In genomic region chr16:9126609-9127008, GRCh38 we compare ENCODE assay signal across 17 cellular contexts. TPM values are rescaled to one million over a fixed set of nuclear protein-coding genes. Genes with fewer than 3 reads are reported as not detected.
DNase-seq lines count a peak whose midpoint lies in the region; ATAC-seq and TF ChIP-seq lines count a peak whose summit lies in the region.
"Had no signal": no experiment of that assay in that cellular context is flagged by ENCODE, and none has a peak within 500 bp of the region (broad histone marks: within the 10 kb centered on the region; RNA-seq: fewer than 3 reads in every experiment).

No MANE protein-coding gene starts in this region.

- H2BK12ac ChIP-seq in trophoblast cell (ENCODE audit: low read length): no peak overlapping the region

- DNase-seq in activated CD4-positive, alpha-beta T cell treated with anti-CD3 and anti-CD28 coated beads, Interleukin-2, amount 10 ng/mL, durations not matched to agents 24 days and 14 days: no peak
- no peak for DNase-seq in activated CD4-positive, alpha-beta T cell treated with anti-CD3 and anti-CD28 coated beads for 48 hours
- DNase-seq in PC-9 (no peak), trophoblast cell (no peak), right cardiac atrium (no peak), NCI-H187 treated with DMSO at 0.1 percent for 48 hours (lab: John Stamatoyannopoulos, UW) (no peak)
- DNase-seq in central memory CD8-positive, alpha-beta T cell (ENCODE audit: low spot score in 2 of 2): no peak
- DNase-seq: Caco-2; cerebellar nuclear complex; GDM1; KBM-7; NCI-H1092; NCI-H2171 treated with DMSO at 0.1 percent for 48 hours; SIG-M5; stimulated activated CD4-positive, alpha-beta T cell treated with anti-CD3 and anti-CD28 coated beads, Interleukin-15, amount 100 ng/mL, for 24 hours; testis had no signal

- no peak overlapping the region for H3K23ac ChIP-seq in trophoblast cell (ENCODE audit: low read length)

- ATAC-seq in central memory CD8-positive, alpha-beta T cell (replicated peaks; ENCODE audit: extremely low read depth, poor library complexity, severe bottlenecking): no peak
- ATAC-seq in HG02588 (IDR thresholded peaks at IDR 0.05; ENCODE audit: unreplicated experiment): no peak
- ATAC-seq in right cardiac atrium: no peak

- H3K79me1 ChIP-seq in trophoblast cell (ENCODE audit: low read length): peaks cover 8% of the 10 kb centered on the region

- no peaks in the 10 kb centered on the region; the same call in 1 of the 2 replicates for H4K20me1 ChIP-seq in PC-9 (ENCODE audit: insufficient read depth)

- no peak overlapping the region for H3K4ac ChIP-seq in trophoblast cell (ENCODE audit: low read depth, low read length)

- H3K14ac ChIP-seq in trophoblast cell (ENCODE audit: low read length): no peak overlapping the region

- H2BK120ac ChIP-seq in trophoblast cell (ENCODE audit: insufficient read depth, low read length, poor library complexity): no peak overlapping the region

- H3K9me2 ChIP-seq in PC-9 (ENCODE audit: insufficient read depth): no peaks in the 10 kb centered on the region

- no peak overlapping the region for H4K8ac ChIP-seq in trophoblast cell (ENCODE audit: low read depth, low read length)

- peaks cover 17% of the 10 kb centered on the region for H3K36me3 Mint-ChIP-seq in activated CD4-positive, alpha-beta T cell treated with anti-CD3 and anti-CD28 coated beads, Interleukin-2, amount 10 ng/mL, durations not matched to agents 24 days and 14 days (ENCODE audit: low read depth)
- H3K36me3 Mint-ChIP-seq in central memory CD8-positive, alpha-beta T cell (ENCODE audit: insufficient read depth): peaks cover 19% of the 10 kb centered on the region

- BruUV-seq in PC-9 (replicated peaks; lab: Mats Ljungman, UMichigan): no TSS peak

- H3K4me2 ChIP-seq in PC-9 (peak overlapping the region; percentile 25), trophoblast cell (ENCODE audit: low read length) (no peak overlapping the region)

- no peaks in the 10 kb centered on the region for H3K27me3 Mint-ChIP-seq in activated CD4-positive, alpha-beta T cell treated with anti-CD3 and anti-CD28 coated beads, Interleukin-2, amount 10 ng/mL, durations not matched to agents 24 days and 14 days
- no peaks in the 10 kb centered on the region for H3K27me3 Mint-ChIP-seq in central memory CD8-positive, alpha-beta T cell

- CTCF ChIA-PET in PC-9 (lab: Charles Lee): no interaction called here

- H3K27ac ChIP-seq in PC-9 (peak overlapping the region; percentile 64), trophoblast cell (ENCODE audit: low read depth, low read length) (peak overlapping the region; percentile 55), right cardiac atrium (ENCODE audit: low read length) (no peak overlapping the region)
- H3K27ac ChIP-seq: testis had no signal

- H3K9ac ChIP-seq in trophoblast cell (ENCODE audit: low read length): no peak overlapping the region

- H3K4me1 ChIP-seq in PC-9 (replicated peaks; ENCODE audit: insufficient read depth) (peaks cover 66% of the 10 kb centered on the region), trophoblast cell (ENCODE audit: control insufficient read depth in 1 of 2, insufficient read depth in 2 of 2, low read length in 2 of 2) (peaks cover 27 to 32% of the 10 kb centered on the region in 2 experiments), right cardiac atrium (ENCODE audit: control insufficient read depth, insufficient read depth, low read length) (peaks cover 5% of the 10 kb centered on the region)
- H3K4me1 ChIP-seq: Caco-2, testis had no signal

- intact Hi-C loops in activated CD4-positive, alpha-beta T cell treated with anti-CD3 and anti-CD28 coated beads, Interleukin-2, amount 10 ng/mL, durations not matched to agents 24 days and 14 days (cut with micrococcal nuclease): loop anchor here (2.0 kb wide), 1 partner anchor 36 kb away; the partner anchor contains the start of gene HAPSTR1
- intact Hi-C loops in PC-9 (cut with micrococcal nuclease; ENCODE audit: unreplicated experiment): loop anchor here (5.0 kb wide), 1 partner anchor 49 kb away; no protein-coding TSS in a partner anchor
- intact Hi-C loops in right cardiac atrium (cut with DNase I): no loop called here

- 0 out of 2 replicates have a peak, but pooled peaks cover 14% of the 10 kb centered on the region for H3K36me3 ChIP-seq in PC-9 (ENCODE audit: low read depth)
- peaks cover 25 to 32% of the 10 kb centered on the region in 2 experiments for H3K36me3 ChIP-seq in trophoblast cell (ENCODE audit: control insufficient read depth in 1 of 2, insufficient read depth in 2 of 2, low read length in 2 of 2)

- H3F3A ChIP-seq in PC-9 (ENCODE audit: insufficient read depth, low read depth): peaks cover 62% of the 10 kb centered on the region

- H3K18ac ChIP-seq in trophoblast cell (ENCODE audit: low read length): no peak overlapping the region

- H3K27ac Mint-ChIP-seq in activated CD4-positive, alpha-beta T cell treated with anti-CD3 and anti-CD28 coated beads, Interleukin-2, amount 10 ng/mL, durations not matched to agents 24 days and 14 days: peak overlapping the region; percentile 80
- H3K27ac Mint-ChIP-seq in central memory CD8-positive, alpha-beta T cell (ENCODE audit: low read depth): peak overlapping the region; percentile 92

- no peak overlapping the region for H4K12ac ChIP-seq in trophoblast cell (ENCODE audit: low read depth, low read length)

- H3K27me3 ChIP-seq in PC-9 (ENCODE audit: insufficient read depth, low read depth) (no peaks in the 10 kb centered on the region), trophoblast cell (ENCODE audit: insufficient read depth, low read length) (no peaks in the 10 kb centered on the region), right cardiac atrium (ENCODE audit: control insufficient read depth, insufficient read depth) (no peaks in the 10 kb centered on the region)
- H3K27me3 ChIP-seq: testis had no signal

- no peak overlapping the region for H2AK5ac ChIP-seq in trophoblast cell (ENCODE audit: low read length)

- peaks cover 43% of the 10 kb centered on the region for H3K4me1 Mint-ChIP-seq in activated CD4-positive, alpha-beta T cell treated with anti-CD3 and anti-CD28 coated beads, Interleukin-2, amount 10 ng/mL, durations not matched to agents 24 days and 14 days
- H3K4me1 Mint-ChIP-seq in central memory CD8-positive, alpha-beta T cell: peaks cover 62% of the 10 kb centered on the region

- H2AFZ ChIP-seq in PC-9 (no peak overlapping the region), trophoblast cell (ENCODE audit: insufficient read depth, low read length, poor library complexity) (no peak overlapping the region)

- no peaks in the 10 kb centered on the region for H3K9me3 Mint-ChIP-seq in activated CD4-positive, alpha-beta T cell treated with anti-CD3 and anti-CD28 coated beads, Interleukin-2, amount 10 ng/mL, durations not matched to agents 24 days and 14 days
- no peaks in the 10 kb centered on the region for H3K9me3 Mint-ChIP-seq in central memory CD8-positive, alpha-beta T cell

- H3K79me2 ChIP-seq in PC-9 (ENCODE audit: low read depth) (peaks cover 60% of the 10 kb centered on the region), trophoblast cell (ENCODE audit: control insufficient read depth, insufficient read depth, low read length, poor library complexity) (peaks cover 2% of the 10 kb centered on the region)

- no CpG with 5 or more reads among the region's 2 CpGs for WGBS in trophoblast cell (ENCODE audit: extremely low coverage, insufficient coverage, insufficient read length)
- 90% methylated on average over 2 of the region's 2 CpGs for WGBS in right cardiac atrium

- POLR2A ChIA-PET in PC-9 (lab: Charles Lee; ENCODE audit: unreplicated experiment): no interaction called here

- peak overlapping the region; percentile 69 for H2BK5ac ChIP-seq in trophoblast cell (ENCODE audit: low read depth, low read length, poor library complexity)

- no peak for TF ChIP-seq CTCF in PC-9 (conservative IDR thresholded peaks at IDR 0.05)

- H3K9me3 ChIP-seq in PC-9 (ENCODE audit: insufficient read depth, low read depth) (no peaks in the 10 kb centered on the region), trophoblast cell (ENCODE audit: insufficient read depth, low read depth, low read length) (peaks cover 3% of the 10 kb centered on the region), right cardiac atrium (ENCODE audit: control insufficient read depth, low read length) (no peaks in the 10 kb centered on the region)
- H3K9me3 ChIP-seq: Caco-2, testis had no signal

- H3K4me3 ChIP-seq in PC-9 (no peak overlapping the region), trophoblast cell (ENCODE audit: low read depth, low read length) (no peak overlapping the region), right cardiac atrium (ENCODE audit: low read length) (no peak overlapping the region)
- H3K4me3 ChIP-seq: testis had no signal

- peak overlapping the region; percentile 23 for H3K4me3 Mint-ChIP-seq in activated CD4-positive, alpha-beta T cell treated with anti-CD3 and anti-CD28 coated beads, Interleukin-2, amount 10 ng/mL, durations not matched to agents 24 days and 14 days
- peak overlapping the region; percentile 73 for H3K4me3 Mint-ChIP-seq in central memory CD8-positive, alpha-beta T cell

- H4K91ac ChIP-seq in trophoblast cell (ENCODE audit: low read depth, low read length): no peak overlapping the region

RNA-seq across cellular contexts. Expression of gene HAPSTR1, which starts 35.2 kb away (rescaled TPM):
- 53.4 and 54.2 TPM in 2 replicates for total RNA-seq in activated CD4-positive, alpha-beta T cell treated with anti-CD3 and anti-CD28 coated beads, Interleukin-2, amount 10 ng/mL, durations not matched to agents 24 days and 14 days
- total RNA-seq in PC-9 (2021) (61.1 and 82.8 TPM in 2 replicates), right cardiac atrium (10 to 100 TPM; 39.7 to 50.9 (median 45.1) TPM)
- polyA plus RNA-seq in trophoblast cell (2013): 60.4 and 60.6 TPM in 2 replicates
- 14.4 TPM for polyA plus RNA-seq in right cardiac atrium

Comparison
In these comparisons a context has a peak if more than half of its experiments do, and no peak if none do; other contexts are left out.
1. intact Hi-C loops: an anchor here in activated CD4-positive, alpha-beta T cell treated with anti-CD3 and anti-CD28 coated beads, Interleukin-2, amount 10 ng/mL, durations not matched to agents 24 days and 14 days (2.0 kb wide) and PC-9 (5.0 kb wide); none called in right cardiac atrium.